8 cellular contexts compared by ENCODE assay signal in genomic region chr4:56799824-56800756, GRCh38. TPM values are rescaled to one million over a fixed set of nuclear protein-coding genes. Genes with fewer than 3 reads are reported as not detected.
DNase-seq lines count a peak whose midpoint lies in the region; ATAC-seq, FAIRE-seq and TF ChIP-seq lines count a peak whose summit lies in the region.

No MANE protein-coding gene starts in this region.

- DNase-seq in GM04504 (ENCODE audit: low read depth) (peak; percentile 54), HFFc6 (peak; percentile 78), NAMALWA (ENCODE audit: low spot score) (peak; percentile 88), Right ventricle myocardium inferior (ENCODE audit: missing footprints) (peak; percentile 87), pancreas (peak; percentile 66 to 87 (median 78)), tibial nerve (ENCODE audit: low spot score in 2 of 2) (peak; percentile 66 to 85)

- ATAC-seq in SK-N-SH treated with all-trans-retinoic acid at 6 μM for 48 hours (peak; percentile 100), Right ventricle myocardium inferior (peak; percentile 97), pancreas (peak; percentile 96 to 100 (median 100))

- H3K27me3 Mint-ChIP-seq in HFFc6 (ENCODE audit: insufficient read depth) = peaks cover 13% of the 10 kb centered on the region; the same call in 1 of the 2 replicates
- H3K27me3 Mint-ChIP-seq in activated naive CD8-positive, alpha-beta T cell = no peaks in the 10 kb centered on the region

- H3K27me3 ChIP-seq in pancreas (no peaks in the 10 kb centered on the region), tibial nerve (no peaks in the 10 kb centered on the region)

- H3K36me3 ChIP-seq in pancreas = no peaks in the 10 kb centered on the region
- no peaks in the 10 kb centered on the region for H3K36me3 ChIP-seq in tibial nerve

- TF ChIP-seq EP300 in tibial nerve (IDR thresholded peaks at IDR 0.05) = peak; percentile 15 to 59

- H3K27ac Mint-ChIP-seq in HFFc6 = peak overlapping the region; percentile 61
- H3K27ac Mint-ChIP-seq in activated naive CD8-positive, alpha-beta T cell = peak overlapping the region; percentile 16

- intact Hi-C loops in Right ventricle myocardium inferior (cut with DNase I) (loop anchor here (2.0 kb wide), 1 partner anchor 223 kb away; no protein-coding TSS in a partner anchor), pancreas (cut with DNase I) (no loop called here)

- 6 to 7% methylated on average over 19 of the region's 19 CpGs for WGBS in pancreas, 2 donors
- WGBS in tibial nerve, 2 donors = 7 to 8% methylated on average over 19 of the region's 19 CpGs

- H3K36me3 Mint-ChIP-seq in HFFc6 (ENCODE audit: low read depth) = no peaks in the 10 kb centered on the region
- no peaks in the 10 kb centered on the region for H3K36me3 Mint-ChIP-seq in activated naive CD8-positive, alpha-beta T cell

- no peaks in the 10 kb centered on the region for H3K9me3 ChIP-seq in pancreas
- H3K9me3 ChIP-seq in tibial nerve = no peaks in the 10 kb centered on the region

- peaks cover 11% of the 10 kb centered on the region for H3K4me1 Mint-ChIP-seq in HFFc6 (ENCODE audit: low read depth)
- H3K4me1 Mint-ChIP-seq in activated naive CD8-positive, alpha-beta T cell (ENCODE audit: low read depth) = peaks cover 19% of the 10 kb centered on the region

- peak overlapping the region; percentile 95 for H3K4me3 Mint-ChIP-seq in HFFc6
- peak overlapping the region; percentile 89 for H3K4me3 Mint-ChIP-seq in activated naive CD8-positive, alpha-beta T cell

- H3K9me3 Mint-ChIP-seq in HFFc6 = no peaks in the 10 kb centered on the region
- no peaks in the 10 kb centered on the region for H3K9me3 Mint-ChIP-seq in activated naive CD8-positive, alpha-beta T cell (ENCODE audit: low read depth)

- peak; percentile 90 for TF ChIP-seq CTCF in HFFc6 (IDR thresholded peaks at IDR 0.05)
- TF ChIP-seq CTCF in pancreas (IDR thresholded peaks at IDR 0.05) = peak; percentile 39 to 74 (median 70)
- peak; percentile 78 to 83 (median 79) for TF ChIP-seq CTCF in tibial nerve (IDR thresholded peaks at IDR 0.05)

- no peaks in the 10 kb centered on the region for H3K4me1 ChIP-seq in pancreas
- peaks cover 0 to 12% (median 0%) of the 10 kb centered on the region in 4 donors for H3K4me1 ChIP-seq in tibial nerve

- TF ChIP-seq POLR2A in tibial nerve (IDR thresholded peaks at IDR 0.05) = no peak

- H3K27ac ChIP-seq in pancreas (peak overlapping the region in 2 of 4 donors; percentile 48 to 52), tibial nerve (peak overlapping the region; percentile 64 to 87 (median 80))

- H3K4me3 ChIP-seq in pancreas (peak overlapping the region; percentile 21 to 58 (median 38)), tibial nerve (peak overlapping the region; percentile 48 to 68 (median 57))

- FAIRE-seq in pancreas (lab: Jason Lieb, UNC) = peak; percentile 71

TF ChIP-seq in SK-N-SH treated with all-trans-retinoic acid at 6 μM for 48 hours, 23 proteins besides CTCF, POLR2A, EP300 and RAD21:
- peak; percentile 28; the same call in 1 of the 2 replicates for TF ChIP-seq PATZ1 (CRISPR knock-in tag; IDR thresholded peaks at IDR 0.05; ENCODE audit: borderline replicate concordance)
- TF ChIP-seq CSDC2 (CRISPR knock-in tag; IDR thresholded peaks at IDR 0.05) = no peak

RNA-seq across cellular contexts. Expression of gene SPINK2, which starts 21.4 kb away (rescaled TPM):
- not detected for total RNA-seq in HFFc6 (2021; fragmentation: NEBNext Ultra II Directional; extraction: Animal tissue kit (Norgen Biotek cat#: 25700))
- not detected for total RNA-seq in Right ventricle myocardium inferior
- under 1 TPM in 1 of 6 donors, not detected in 5; 0.49 TPM for total RNA-seq in pancreas
- polyA plus RNA-seq in pancreas = under 1 TPM in 1 of 2 donors, not detected in 1; 0.63 TPM
- not detected for total RNA-seq in tibial nerve
